1 cellular context compared by ENCODE assay signal in genomic region chr21:41686664-41687063, GRCh38.
TF ChIP-seq lines count a peak whose summit lies in the region.

No MANE protein-coding gene starts in this region.

TF ChIP-seq in HepG2, 621 proteins besides CTCF, POLR2A, EP300 and RAD21 (continued from another document):
- TF ChIP-seq ATRX (CRISPR knock-in tag; IDR thresholded peaks at IDR 0.05; ENCODE audit: borderline replicate concordance) (no peak), SMARCC2 (IDR thresholded peaks at IDR 0.05) (no peak), CREM (IDR thresholded peaks at IDR 0.05) (peak; percentile 47; the same call in 1 of the 2 replicates), CREM (CRISPR knock-in tag; IDR thresholded peaks at IDR 0.05) (no peak), SIX1 (CRISPR knock-in tag; IDR thresholded peaks at IDR 0.05; ENCODE audit: borderline replicate concordance) (0 out of 2 replicates have a peak, but pooled peaks have one; percentile 68), SIX4 (CRISPR knock-in tag; IDR thresholded peaks at IDR 0.05) (peak; percentile 58), ZNF20 (CRISPR knock-in tag; IDR thresholded peaks at IDR 0.05) (no peak), NR2F6 (IDR thresholded peaks at IDR 0.05) (no peak), NR2F6 (CRISPR knock-in tag; IDR thresholded peaks at IDR 0.05) (peak; percentile 47; the same call in 1 of the 2 replicates), SP140L (CRISPR knock-in tag; IDR thresholded peaks at IDR 0.05; ENCODE audit: borderline replicate concordance) (no peak), ZFP36 (IDR thresholded peaks at IDR 0.05; ENCODE audit: borderline replicate concordance, low read depth, low read length, partially characterized antibody) (no peak), FOSL2 (CRISPR knock-in tag; IDR thresholded peaks at IDR 0.05) (0 out of 2 replicates have a peak, but pooled peaks have one; percentile 5), RXRB (CRISPR knock-in tag; IDR thresholded peaks at IDR 0.05; ENCODE audit: borderline replicate concordance) (peak; percentile 73), PAXIP1 (CRISPR knock-in tag; conservative IDR thresholded peaks at IDR 0.05) (peak; percentile 79), HHEX (CRISPR knock-in tag; IDR thresholded peaks at IDR 0.05) (no peak), IKZF5 (CRISPR knock-in tag; IDR thresholded peaks at IDR 0.05) (0 out of 2 replicates have a peak, but pooled peaks have one; percentile 24), SAP130 (CRISPR knock-in tag; IDR thresholded peaks at IDR 0.05; ENCODE audit: low read depth) (peak; percentile 33), ZNF713 (CRISPR knock-in tag; IDR thresholded peaks at IDR 0.05) (no peak), PHB2 (IDR thresholded peaks at IDR 0.05; ENCODE audit: partially characterized antibody) (no peak), IRF2 (CRISPR knock-in tag; IDR thresholded peaks at IDR 0.05) (peak; percentile 41; the same call in 1 of the 2 replicates), ZNF337 (CRISPR knock-in tag; IDR thresholded peaks at IDR 0.05; ENCODE audit: borderline replicate concordance, low read depth) (no peak), MTA1 (CRISPR knock-in tag; IDR thresholded peaks at IDR 0.05; ENCODE audit: borderline replicate concordance) (peak; percentile 21; the same call in 1 of the 2 replicates), RARA (CRISPR knock-in tag; IDR thresholded peaks at IDR 0.05) (peak; percentile 89), GATAD1 (CRISPR knock-in tag; IDR thresholded peaks at IDR 0.05) (no peak), ZNF510 (CRISPR knock-in tag; IDR thresholded peaks at IDR 0.05; ENCODE audit: low read depth) (no peak), FOXO1 (CRISPR knock-in tag; IDR thresholded peaks at IDR 0.05) (peak; percentile 83), FOXK1 (CRISPR knock-in tag; IDR thresholded peaks at IDR 0.05; ENCODE audit: borderline replicate concordance, low read depth) (peak; percentile 83; the same call in 1 of the 2 replicates), ZNF549 (CRISPR knock-in tag; IDR thresholded peaks at IDR 0.05) (no peak), RXRA (CRISPR knock-in tag; IDR thresholded peaks at IDR 0.05) (peak; percentile 41; the same call in 1 of the 2 replicates), ESRRA (CRISPR knock-in tag; IDR thresholded peaks at IDR 0.05; ENCODE audit: low read depth) (0 out of 2 replicates have a peak, but pooled peaks have one; percentile 63), XBP1 (CRISPR knock-in tag; IDR thresholded peaks at IDR 0.05) (no peak)
- TF ChIP-seq, protein P1, sequence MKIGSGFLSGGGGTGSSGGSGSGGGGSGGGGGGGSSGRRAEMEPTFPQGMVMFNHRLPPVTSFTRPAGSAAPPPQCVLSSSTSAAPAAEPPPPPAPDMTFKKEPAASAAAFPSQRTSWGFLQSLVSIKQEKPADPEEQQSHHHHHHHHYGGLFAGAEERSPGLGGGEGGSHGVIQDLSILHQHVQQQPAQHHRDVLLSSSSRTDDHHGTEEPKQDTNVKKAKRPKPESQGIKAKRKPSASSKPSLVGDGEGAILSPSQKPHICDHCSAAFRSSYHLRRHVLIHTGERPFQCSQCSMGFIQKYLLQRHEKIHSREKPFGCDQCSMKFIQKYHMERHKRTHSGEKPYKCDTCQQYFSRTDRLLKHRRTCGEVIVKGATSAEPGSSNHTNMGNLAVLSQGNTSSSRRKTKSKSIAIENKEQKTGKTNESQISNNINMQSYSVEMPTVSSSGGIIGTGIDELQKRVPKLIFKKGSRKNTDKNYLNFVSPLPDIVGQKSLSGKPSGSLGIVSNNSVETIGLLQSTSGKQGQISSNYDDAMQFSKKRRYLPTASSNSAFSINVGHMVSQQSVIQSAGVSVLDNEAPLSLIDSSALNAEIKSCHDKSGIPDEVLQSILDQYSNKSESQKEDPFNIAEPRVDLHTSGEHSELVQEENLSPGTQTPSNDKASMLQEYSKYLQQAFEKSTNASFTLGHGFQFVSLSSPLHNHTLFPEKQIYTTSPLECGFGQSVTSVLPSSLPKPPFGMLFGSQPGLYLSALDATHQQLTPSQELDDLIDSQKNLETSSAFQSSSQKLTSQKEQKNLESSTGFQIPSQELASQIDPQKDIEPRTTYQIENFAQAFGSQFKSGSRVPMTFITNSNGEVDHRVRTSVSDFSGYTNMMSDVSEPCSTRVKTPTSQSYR (CRISPR knock-in tag; IDR thresholded peaks at IDR 0.05; ENCODE audit: borderline replicate concordance): peak; percentile 93
- TF ChIP-seq, protein P2, sequence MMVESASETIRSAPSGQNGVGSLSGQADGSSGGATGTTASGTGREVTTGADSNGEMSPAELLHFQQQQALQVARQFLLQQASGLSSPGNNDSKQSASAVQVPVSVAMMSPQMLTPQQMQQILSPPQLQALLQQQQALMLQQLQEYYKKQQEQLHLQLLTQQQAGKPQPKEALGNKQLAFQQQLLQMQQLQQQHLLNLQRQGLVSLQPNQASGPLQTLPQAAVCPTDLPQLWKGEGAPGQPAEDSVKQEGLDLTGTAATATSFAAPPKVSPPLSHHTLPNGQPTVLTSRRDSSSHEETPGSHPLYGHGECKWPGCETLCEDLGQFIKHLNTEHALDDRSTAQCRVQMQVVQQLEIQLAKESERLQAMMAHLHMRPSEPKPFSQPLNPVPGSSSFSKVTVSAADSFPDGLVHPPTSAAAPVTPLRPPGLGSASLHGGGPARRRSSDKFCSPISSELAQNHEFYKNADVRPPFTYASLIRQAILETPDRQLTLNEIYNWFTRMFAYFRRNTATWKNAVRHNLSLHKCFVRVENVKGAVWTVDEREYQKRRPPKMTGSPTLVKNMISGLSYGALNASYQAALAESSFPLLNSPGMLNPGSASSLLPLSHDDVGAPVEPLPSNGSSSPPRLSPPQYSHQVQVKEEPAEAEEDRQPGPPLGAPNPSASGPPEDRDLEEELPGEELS (CRISPR knock-in tag; IDR thresholded peaks at IDR 0.05): peak; percentile 54; the same call in 1 of the 2 replicates
